Comparison of ENCODE assay signal across 21 cellular contexts in genomic region chr7:112567388-112567787, GRCh38.
"Had no signal": no experiment of that assay in that cellular context is flagged by ENCODE, and none has a peak within 500 bp of the region (broad histone marks: within the 10 kb centered on the region; RNA-seq: fewer than 3 reads in every experiment).

No MANE protein-coding gene starts in this region.

- H3K9me3 ChIP-seq: left lung, pancreas, thyroid gland, upper lobe of right lung had no signal

- H3K27ac ChIP-seq: left lung, pancreas, thyroid gland, upper lobe of right lung had no signal

- H3K4me1 ChIP-seq: left lung, upper lobe of right lung had no signal

- H3K36me3 ChIP-seq: left lung, pancreas, thyroid gland, upper lobe of right lung had no signal

- DNase-seq: activated CD4-positive, alpha-beta T cell treated with anti-CD3 and anti-CD28 coated beads for 1 hour; activated CD4-positive, alpha-beta T cell treated with anti-CD3 and anti-CD28 coated beads, Interleukin-2, amount 50 U/mL, for 1 hour; activated CD8-positive, alpha-beta memory T cell treated with anti-CD3 and anti-CD28 coated beads, Interleukin-2, amount 10 ng/mL, durations not matched to agents 7 days and 5 days; activated CD8-positive, alpha-beta T cell treated with anti-CD3 and anti-CD28 coated beads, Interleukin-2, amount 10 ng/mL, durations not matched to agents 7 days and 5 days; activated naive CD4-positive, alpha-beta T cell; activated T-cell treated with anti-CD3 and anti-CD28 coated beads, Interleukin-2, amount 50 U/mL, for 72 hours; effector CD8-positive, alpha-beta T cell; erythroblast; foreskin fibroblast; left lung; naive thymus-derived CD4-positive, alpha-beta T cell; nucleus accumbens; pancreas; stimulated activated CD4-positive, alpha-beta T cell treated with anti-CD3 and anti-CD28 coated beads, Interleukin-4, amount 100 ng/mL, for 24 hours; T-helper 2 cell; thyroid gland; upper lobe of right lung had no signal

- H3K4me3 ChIP-seq: left lung, pancreas, thyroid gland, upper lobe of right lung had no signal

- H3K27me3 ChIP-seq: left lung, pancreas, thyroid gland, upper lobe of right lung had no signal

- ATAC-seq: activated CD8-positive, alpha-beta memory T cell treated with anti-CD3 and anti-CD28 coated beads, Interleukin-2, amount 10 ng/mL, durations not matched to agents 7 days and 5 days; activated CD8-positive, alpha-beta T cell treated with anti-CD3 and anti-CD28 coated beads, Interleukin-2, amount 10 ng/mL, durations not matched to agents 7 days and 5 days; activated naive CD4-positive, alpha-beta T cell treated with anti-CD3 and anti-CD28 coated beads, Interleukin-2, amount 50 U/mL, for 72 hours; activated T-cell treated with anti-CD3 and anti-CD28 coated beads, Interleukin-2, amount 50 U/mL, for 72 hours; left lung; naive thymus-derived CD4-positive, alpha-beta T cell; pancreas; sciatic nerve; stimulated activated effector memory CD8-positive, alpha-beta T cell treated with anti-CD3 and anti-CD28 coated beads, Interleukin-12 subunit alpha, Interleukin-12 subunit beta, amount 100 ng/mL, for 72 hours; upper lobe of right lung; WTC11 had no signal
